ENCODE assay signal across 21 cellular contexts in genomic region chr3:150292891-150293290, GRCh38.
DNase-seq lines count a peak whose midpoint lies in the region; ATAC-seq, FAIRE-seq and TF ChIP-seq lines count a peak whose summit lies in the region.
"Had no signal": no experiment of that assay in that cellular context is flagged by ENCODE, and none has a peak within 500 bp of the region (broad histone marks: within the 10 kb centered on the region; RNA-seq: fewer than 3 reads in every experiment).

No MANE protein-coding gene starts in this region.

- peaks cover 5% of the 10 kb centered on the region for H3K9me3 Mint-ChIP-seq in astrocyte (ENCODE audit: unreplicated experiment)
- H3K9me3 Mint-ChIP-seq in activated CD8-positive, alpha-beta memory T cell treated with anti-CD3 and anti-CD28 coated beads, Interleukin-2, amount 10 ng/mL, durations not matched to agents 7 days and 5 days (ENCODE audit: low read depth): no peaks in the 10 kb centered on the region
- H3K9me3 Mint-ChIP-seq: CD4-positive, alpha-beta memory T cell; dendritic cell treated with granulocyte-macrophage colony-stimulating factor and Interleukin-4, amounts not matched to agents 40 ng/mL and 50 ng/mL, for 4 days had no signal

- H3K9ac ChIP-seq in astrocyte (ENCODE audit: low read length): peak overlapping the region; percentile 37
- H3K9ac ChIP-seq: SK-N-SH had no signal

- DNase-seq in H54 (ENCODE audit: insufficient read length, low spot score): no peak
- DNase-seq in astrocyte (ENCODE audit: low read depth): peak; percentile 92
- DNase-seq in fibroblast of the conjunctiva (ENCODE audit: low read depth): peak; percentile 56
- no peak for DNase-seq in activated T-cell treated with anti-CD3 and anti-CD28 coated beads for 4 hours
- DNase-seq in COR-L47 (lab: John Stamatoyannopoulos, UW): no peak
- no peak for DNase-seq in activated CD4-positive, alpha-beta T cell treated with anti-CD3 and anti-CD28 coated beads, Interleukin-2, amount 50 U/mL, for 1 hour
- no peak for DNase-seq in activated CD8-positive, alpha-beta memory T cell treated with anti-CD3 and anti-CD28 coated beads, Interleukin-2, amount 10 ng/mL, durations not matched to agents 7 days and 5 days
- DNase-seq: activated CD8-positive, alpha-beta memory T cell treated with anti-CD3 and anti-CD28 coated beads, Interleukin-2, amount 50 U/mL, for 4 hours; activated gamma-delta T cell treated with Interleukin-2 at 50 U/mL for 16 hours; CD4-positive, alpha-beta memory T cell; heart right ventricle; islet precursor cell; NCI-H1105; NCI-H748 treated with DMSO at 0.1 percent for 48 hours; nephron progenitor cell; SK-N-SH; stimulated activated naive B cell treated with anti-CD40 and anti-IgM and Interleukin-4, amounts not matched to agents 10 μg/mL and 1 μg/mL and 100 μg/mL, for 72 hours had no signal

- no peaks in the 10 kb centered on the region for H3K27me3 ChIP-seq in astrocyte (ENCODE audit: insufficient read depth, low read length)
- H3K27me3 ChIP-seq: ascending aorta, heart right ventricle had no signal

- H3K4me1 ChIP-seq in astrocyte (ENCODE audit: insufficient read depth, low read length): peaks cover 10% of the 10 kb centered on the region
- H3K4me1 ChIP-seq: ascending aorta had no signal

- no peak for ATAC-seq in activated CD8-positive, alpha-beta memory T cell treated with anti-CD3 and anti-CD28 coated beads, Interleukin-2, amount 10 ng/mL, durations not matched to agents 7 days and 5 days
- ATAC-seq: heart right ventricle; PC-3; stimulated activated naive B cell treated with anti-CD40 and anti-IgM and Interleukin-4, amounts not matched to agents 10 μg/mL and 1 μg/mL and 100 μg/mL, for 72 hours had no signal

- no peaks in the 10 kb centered on the region for H3K9me3 ChIP-seq in astrocyte (ENCODE audit: insufficient read depth, low read depth, low read length)
- H3K9me3 ChIP-seq: ascending aorta, SK-N-SH had no signal

- peaks cover 33% of the 10 kb centered on the region for H3K4me1 Mint-ChIP-seq in astrocyte (ENCODE audit: low read depth, unreplicated experiment)
- no peaks in the 10 kb centered on the region for H3K4me1 Mint-ChIP-seq in activated CD8-positive, alpha-beta memory T cell treated with anti-CD3 and anti-CD28 coated beads, Interleukin-2, amount 10 ng/mL, durations not matched to agents 7 days and 5 days
- H3K4me1 Mint-ChIP-seq: CD4-positive, alpha-beta memory T cell; stimulated activated naive B cell treated with anti-CD40 and anti-IgM and Interleukin-4, amounts not matched to agents 10 μg/mL and 1 μg/mL and 100 μg/mL, for 72 hours had no signal

- no peaks in the 10 kb centered on the region for H3K36me3 ChIP-seq in astrocyte (ENCODE audit: insufficient read depth, low read length)
- H3K36me3 ChIP-seq: ascending aorta, heart right ventricle had no signal

- H3K27ac ChIP-seq in astrocyte (ENCODE audit: low read depth, low read length): peak overlapping the region; percentile 76
- H3K27ac ChIP-seq: ascending aorta, heart right ventricle had no signal

- CTCF ChIA-PET in activated CD8-positive, alpha-beta memory T cell treated with anti-CD3 and anti-CD28 coated beads, Interleukin-2, amount 10 ng/mL, durations not matched to agents 7 days and 5 days (lab: Charles Lee): no interaction called here

- H4K20me1 ChIP-seq in astrocyte (ENCODE audit: insufficient read depth, low read length): no peaks in the 10 kb centered on the region

- no peak for TF ChIP-seq CTCF in astrocyte (IDR thresholded peaks at IDR 0.05; ENCODE audit: insufficient read depth, low read depth, low read length)

- no peak overlapping the region for H3K4me3 ChIP-seq in astrocyte (ENCODE audit: insufficient read depth, low read depth, low read length)
- H3K4me3 ChIP-seq: ascending aorta, heart right ventricle had no signal

- no peaks in the 10 kb centered on the region for H3K27me3 Mint-ChIP-seq in astrocyte (ENCODE audit: low read depth, unreplicated experiment)
- peaks cover 44% of the 10 kb centered on the region for H3K27me3 Mint-ChIP-seq in activated CD8-positive, alpha-beta memory T cell treated with anti-CD3 and anti-CD28 coated beads, Interleukin-2, amount 10 ng/mL, durations not matched to agents 7 days and 5 days
- H3K27me3 Mint-ChIP-seq: type B pancreatic cell had no signal

- FAIRE-seq in H54 (lab: Jason Lieb, UNC) (peak; percentile 91), astrocyte (lab: Jason Lieb, UNC) (peak; percentile 75)

- no peak for TF ChIP-seq POLR2A in H54 (IDR thresholded peaks at IDR 0.05; ENCODE audit: low read depth, low read length)

- H3K36me3 Mint-ChIP-seq in astrocyte (ENCODE audit: low read depth, unreplicated experiment): peaks cover 4% of the 10 kb centered on the region
- no peaks in the 10 kb centered on the region for H3K36me3 Mint-ChIP-seq in activated CD8-positive, alpha-beta memory T cell treated with anti-CD3 and anti-CD28 coated beads, Interleukin-2, amount 10 ng/mL, durations not matched to agents 7 days and 5 days
- H3K36me3 Mint-ChIP-seq: CD4-positive, alpha-beta memory T cell; stimulated activated naive B cell treated with anti-CD40 and anti-IgM and Interleukin-4, amounts not matched to agents 10 μg/mL and 1 μg/mL and 100 μg/mL, for 72 hours had no signal

- H3K4me3 Mint-ChIP-seq in astrocyte (ENCODE audit: unreplicated experiment): no peak overlapping the region
- H3K4me3 Mint-ChIP-seq in activated CD8-positive, alpha-beta memory T cell treated with anti-CD3 and anti-CD28 coated beads, Interleukin-2, amount 10 ng/mL, durations not matched to agents 7 days and 5 days: no peak overlapping the region
- H3K4me3 Mint-ChIP-seq: CD4-positive, alpha-beta memory T cell; dendritic cell treated with granulocyte-macrophage colony-stimulating factor and Interleukin-4, amounts not matched to agents 40 ng/mL and 50 ng/mL, for 4 days; nephron progenitor cell; stimulated activated naive B cell treated with anti-CD40 and anti-IgM and Interleukin-4, amounts not matched to agents 10 μg/mL and 1 μg/mL and 100 μg/mL, for 72 hours; type B pancreatic cell had no signal

- peak overlapping the region; percentile 96 for H3K27ac Mint-ChIP-seq in astrocyte (ENCODE audit: unreplicated experiment)
- no peak overlapping the region for H3K27ac Mint-ChIP-seq in activated CD8-positive, alpha-beta memory T cell treated with anti-CD3 and anti-CD28 coated beads, Interleukin-2, amount 10 ng/mL, durations not matched to agents 7 days and 5 days
- H3K27ac Mint-ChIP-seq: CD4-positive, alpha-beta memory T cell; dendritic cell treated with granulocyte-macrophage colony-stimulating factor and Interleukin-4, amounts not matched to agents 40 ng/mL and 50 ng/mL, for 4 days; nephron progenitor cell; stimulated activated naive B cell treated with anti-CD40 and anti-IgM and Interleukin-4, amounts not matched to agents 10 μg/mL and 1 μg/mL and 100 μg/mL, for 72 hours; type B pancreatic cell had no signal

- H3K4me2 ChIP-seq in astrocyte (ENCODE audit: low read length): peak overlapping the region; percentile 51
- H3K4me2 ChIP-seq: SK-N-SH had no signal

- H2AFZ ChIP-seq in astrocyte (ENCODE audit: low read depth, low read length): no peak overlapping the region

- no peaks in the 10 kb centered on the region for H3K79me2 ChIP-seq in astrocyte (ENCODE audit: insufficient read depth, low read length)

Comparison
In these comparisons a context has a peak if more than half of its experiments do, and no peak if none do; other contexts are left out.
1. DNase-seq: peak in astrocyte (single experiment) and fibroblast of the conjunctiva (single experiment); none in H54 (single experiment), activated T-cell treated with anti-CD3 and anti-CD28 coated beads for 4 hours (single experiment), COR-L47 (single experiment), activated CD4-positive, alpha-beta T cell treated with anti-CD3 and anti-CD28 coated beads, Interleukin-2, amount 50 U/mL, for 1 hour (single experiment) and activated CD8-positive, alpha-beta memory T cell treated with anti-CD3 and anti-CD28 coated beads, Interleukin-2, amount 10 ng/mL, durations not matched to agents 7 days and 5 days (single experiment).